Comparison of ENCODE assay signal across 18 cellular contexts in the genomic region with DNA sequence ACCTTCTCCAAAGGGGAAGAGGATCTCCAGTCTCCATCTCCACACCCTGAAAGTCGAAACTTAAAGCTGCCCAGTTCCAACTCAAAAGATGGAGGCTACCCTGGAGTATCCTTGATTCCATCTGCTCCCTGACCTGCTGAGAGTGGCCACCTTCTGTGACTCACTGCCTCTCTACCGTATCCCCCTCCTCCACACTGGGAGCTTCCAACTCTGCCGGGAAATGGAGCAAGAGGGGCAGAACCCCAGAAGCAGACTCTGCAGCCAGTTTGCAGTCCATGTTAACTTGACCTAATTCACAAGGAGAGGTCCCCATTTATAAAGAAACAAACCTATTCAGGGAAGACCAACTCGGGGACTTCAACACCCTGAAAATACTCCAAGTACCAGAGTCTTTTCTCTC. TPM values are rescaled to one million over a fixed set of nuclear protein-coding genes. Genes with fewer than 3 reads are reported as not detected.
"Had no signal": no experiment of that assay in that cellular context is flagged by ENCODE, and none has a peak within 500 bp of the region (broad histone marks: within the 10 kb centered on the region; RNA-seq: fewer than 3 reads in every experiment).

No MANE protein-coding gene starts in this region.

- H3K4me1 ChIP-seq: left lung, upper lobe of right lung had no signal

- H3K4me3 ChIP-seq: left lung, ovary, smooth muscle cell, stomach, testis, upper lobe of right lung had no signal

- H3K36me3 ChIP-seq: left lung, ovary, stomach, upper lobe of right lung had no signal

- FAIRE-seq: colon, kidney had no signal

- H3K27me3 ChIP-seq: left lung, ovary, testis, upper lobe of right lung had no signal

- H3K9me3 ChIP-seq: left lung, ovary, stomach, testis, upper lobe of right lung had no signal

- DNase-seq: activated CD4-positive, alpha-beta T cell treated with anti-CD3 and anti-CD28 coated beads, Interleukin-2, amount 10 ng/mL, durations not matched to agents 24 days and 14 days; activated CD8-positive, alpha-beta T cell treated with anti-CD3 and anti-CD28 coated beads for 36 hours; activated naive CD4-positive, alpha-beta T cell treated with Interleukin-2 at 50 U/mL for 16 hours; activated T-cell treated with anti-CD3 and anti-CD28 coated beads, Interleukin-2, amount 50 U/mL, for 1 hour; foreskin melanocyte; kidney; left lung; naive thymus-derived CD8-positive, alpha-beta T cell; ovary; stimulated activated CD4-positive, alpha-beta T cell treated with anti-CD3 and anti-CD28 coated beads, Interleukin-4, amount 100 ng/mL, for 24 hours; stomach; T-cell; testis; upper lobe of right lung had no signal

- H3K27ac ChIP-seq: left lung, ovary, stomach, upper lobe of right lung had no signal

RNA-seq across cellular contexts. Expression of a gene that starts 22.0 kb away (rescaled TPM):
- total RNA-seq: activated CD4-positive, alpha-beta T cell treated with anti-CD3 and anti-CD28 coated beads, Interleukin-2, amount 10 ng/mL, durations not matched to agents 24 days and 14 days; activated CD8-positive, alpha-beta T cell treated with anti-CD3 and anti-CD28 coated beads for 36 hours; activated T-helper 2 cell treated with anti-CD3 and anti-CD28 coated beads, Interferon-gamma antibody, Interleukin-2, Interleukin-4, amounts not matched to agents 10 μg/mL and 5 μg/mL and 100 μg/mL, durations not matched to agents 14 hours and 24 hours and 36 hours; epithelial cell of proximal tubule; naive thymus-derived CD8-positive, alpha-beta T cell had no signal
- polyA plus RNA-seq: naive thymus-derived CD8-positive, alpha-beta T cell had no signal
